Comparison of ENCODE assay signal across 16 cellular contexts in the genomic region with DNA sequence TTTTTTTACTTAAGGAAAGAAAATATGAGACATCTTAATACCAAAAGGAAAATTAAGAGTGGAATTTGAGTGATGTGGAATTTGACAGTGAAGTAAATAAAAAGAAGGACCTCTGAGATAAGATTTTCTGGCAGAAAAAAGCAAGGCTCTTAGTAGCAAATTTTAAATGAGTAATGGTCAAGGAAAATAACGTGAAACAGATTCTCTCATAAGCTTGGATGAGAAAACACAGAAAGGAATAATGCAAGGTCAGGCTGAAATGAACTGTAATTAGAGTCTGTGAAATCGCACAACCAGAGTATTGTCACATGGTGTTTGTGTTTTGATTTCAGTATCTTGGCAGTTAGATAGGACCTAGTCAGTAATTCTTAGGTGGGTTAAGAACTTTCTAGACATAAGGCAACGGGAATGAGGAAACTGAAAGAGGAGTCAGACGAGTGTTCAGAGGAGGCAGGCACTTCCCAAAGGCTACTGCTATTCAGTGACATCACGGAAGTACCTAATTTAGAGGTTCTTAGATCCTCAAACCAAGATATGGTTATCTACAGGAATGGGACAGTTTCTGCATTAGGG. TPM values are rescaled to one million over a fixed set of nuclear protein-coding genes. Genes with fewer than 3 reads are reported as not detected.
A peak's percentile ranks its signal among the peaks of the same experiment; 100 is the strongest.
DNase-seq lines count a peak whose midpoint lies in the region; FAIRE-seq and TF ChIP-seq lines count a peak whose summit lies in the region.
"Had no signal": no experiment of that assay in that cellular context is flagged by ENCODE, and none has a peak within 500 bp of the region (broad histone marks: within the 10 kb centered on the region; RNA-seq: fewer than 3 reads in every experiment).

No MANE protein-coding gene starts in this region.

- H3K36me3 Mint-ChIP-seq in brain: no peaks in the 10 kb centered on the region

- H3K4me3 ChIP-seq in skeletal muscle satellite cell (ENCODE audit: low read length): no peak overlapping the region
- H3K4me3 ChIP-seq: pancreas had no signal

- no peaks in the 10 kb centered on the region for H3K27me3 Mint-ChIP-seq in brain

- H3K4me2 ChIP-seq in skeletal muscle satellite cell (ENCODE audit: low read length): peak overlapping the region; percentile 53

- no peak for DNase-seq in HTR-8/SVneo (ENCODE audit: insufficient read length, low spot score)
- no peak for DNase-seq in HCEC 1CT
- DNase-seq in T-helper 9 cell: no peak
- no peak for DNase-seq in posterior vena cava (ENCODE audit: low spot score)
- DNase-seq in HT-29 (ENCODE audit: low spot score): no peak
- DNase-seq: activated CD4-positive, alpha-beta T cell treated with anti-CD3 and anti-CD28 coated beads for 4 hours; activated T-cell treated with anti-CD3 and anti-CD28 coated beads, Interleukin-2, amount 50 U/mL, for 1 hour; midbrain; MM.1S; pancreas; stimulated activated CD4-positive, alpha-beta T cell treated with anti-CD3 and anti-CD28 coated beads, Interleukin-1b, Interleukin-23, amount 100 ng/mL, for 48 hours had no signal

- peaks cover 38% of the 10 kb centered on the region for H3K4me1 ChIP-seq in skeletal muscle satellite cell (ENCODE audit: control insufficient read depth, insufficient read depth, low read length)

- peak overlapping the region; percentile 12 for H3K9ac ChIP-seq in skeletal muscle satellite cell (ENCODE audit: low read depth, low read length)

- H3K9me3 ChIP-seq in skeletal muscle satellite cell (replicated peaks; ENCODE audit: low read length): no peaks in the 10 kb centered on the region
- H3K9me3 ChIP-seq: pancreas had no signal

- TF ChIP-seq CTCF in brain (conservative IDR thresholded peaks at IDR 0.05): no peak

- intact Hi-C loops in posterior vena cava (cut with DNase I): no loop called here

- peak overlapping the region in 1 of 5 experiments; percentile 2 for H3K4me3 Mint-ChIP-seq in brain

- H3K27me3 ChIP-seq in skeletal muscle satellite cell (ENCODE audit: control insufficient read depth, insufficient read depth, low read length): no peaks in the 10 kb centered on the region
- H3K27me3 ChIP-seq: pancreas had no signal

- H3K9me3 Mint-ChIP-seq in brain: no peaks in the 10 kb centered on the region

- H3K27ac Mint-ChIP-seq in brain: peak overlapping the region in 4 of 5 experiments; percentile 6 to 69 (median 36)

- H3K36me3 ChIP-seq in skeletal muscle satellite cell (ENCODE audit: insufficient read depth, low read length): no peaks in the 10 kb centered on the region
- H3K36me3 ChIP-seq: pancreas had no signal

- FAIRE-seq in HTR-8/SVneo (lab: Jason Lieb, UNC) (peak; percentile 38), islet of Langerhans (lab: Jason Lieb, UNC) (peak; percentile 36)
- FAIRE-seq: G401.6, pancreas had no signal

- peaks cover 9% of the 10 kb centered on the region for H3K4me1 Mint-ChIP-seq in brain

RNA-seq across cellular contexts. Expression of gene LIMCH1, which starts 34.5 kb away (rescaled TPM):
- polyA plus RNA-seq in brain (ENCODE audit: insufficient read depth, low read depth, low replicate concordance): 28.2 TPM
- total RNA-seq in skeletal muscle satellite cell (2012; rRNA removed): 1.5 and 4.4 TPM in 2 replicates
- 10 to 100 TPM; 38.7 to 68.0 TPM for total RNA-seq in posterior vena cava
- 14.8 and 17.8 TPM in 2 replicates for total RNA-seq in HT-29 (2014; rRNA removed; shearing (Covaris generic))
- total RNA-seq: T-helper 2 cell treated with Interferon-gamma antibody and Interleukin-4, amounts not matched to agents 100 ng/mL and 5 ng/mL, for 36 hours had no signal
